In the genomic region with DNA sequence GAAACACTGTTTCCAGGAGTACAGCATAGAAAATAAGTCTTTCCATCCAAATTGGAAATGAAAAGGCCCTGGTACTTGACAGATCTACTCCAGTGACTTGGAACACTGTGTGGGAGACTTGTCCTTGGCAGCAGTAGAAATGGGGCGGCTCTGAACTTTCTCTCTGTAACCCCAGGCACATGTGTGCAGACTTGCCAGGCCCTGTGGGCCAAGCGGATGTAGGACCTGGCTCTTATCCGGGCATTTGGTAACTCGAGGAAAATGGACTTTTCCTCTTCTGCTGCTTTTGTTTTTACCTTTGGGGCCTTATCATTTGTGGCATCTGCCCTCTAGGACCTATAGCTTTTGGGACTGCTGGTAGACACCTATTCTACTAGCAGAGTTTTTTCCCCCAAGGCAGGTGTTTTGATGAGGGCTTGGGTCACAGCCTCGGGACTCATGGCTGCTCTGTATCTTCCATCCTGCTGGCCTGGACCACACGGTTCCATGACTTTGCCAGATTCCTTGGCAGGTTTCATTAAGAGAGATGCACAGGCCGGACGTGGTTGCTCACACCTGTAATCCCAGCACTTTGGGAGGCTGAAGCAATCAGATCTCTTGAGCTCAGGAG, we compare ENCODE assay signal across 19 cellular contexts. TPM values are rescaled to one million over a fixed set of nuclear protein-coding genes. Genes with fewer than 3 reads are reported as not detected.
DNase-seq lines count a peak whose midpoint lies in the region; ATAC-seq, FAIRE-seq and TF ChIP-seq lines count a peak whose summit lies in the region.
"Had no signal": no experiment of that assay in that cellular context is flagged by ENCODE, and none has a peak within 500 bp of the region (broad histone marks: within the 10 kb centered on the region; RNA-seq: fewer than 3 reads in every experiment).

No MANE protein-coding gene starts in this region.

- TF ChIP-seq CTCF in liver (IDR thresholded peaks at IDR 0.05; ENCODE audit: low read depth, low read length, missing input control) (no peak), HepG2 (CRISPR knock-in tag; IDR thresholded peaks at IDR 0.05) (no peak), spleen (IDR thresholded peaks at IDR 0.05 in 8 of 11, conservative IDR thresholded peaks at IDR 0.05 in 3 of 11) (no peak)

- DNase-seq in HepG2 (ENCODE audit: low spot score) (no peak), trophoblast cell (peak; percentile 89 to 95), spleen (peak; percentile 15), COLO668 (lab: John Stamatoyannopoulos, UW; ENCODE audit: unreplicated experiment) (no peak), HUDEP-2 (lab: John Stamatoyannopoulos, UW; ENCODE audit: unreplicated experiment in 76 of 76) (no peak), HAP-1 (ENCODE audit: low spot score in 2 of 2) (no peak), hypothalamus (lab: John Stamatoyannopoulos, UW) (no peak)
- DNase-seq: AML-193; CD4-positive, alpha-beta T cell; DMS 273 treated with DMSO at 0.1 percent for 48 hours; DMS53; DND-41; EL; GOT3; H7 had no signal

- FAIRE-seq in HepG2 (lab: Jason Lieb, UNC): no peak
- FAIRE-seq: A549, GM12878 had no signal

- no peaks in the 10 kb centered on the region; the same call in 1 of the 2 replicates for H4K20me1 ChIP-seq in HepG2 (ENCODE audit: insufficient read depth, low read length)

- no peak overlapping the region for H4K8ac ChIP-seq in trophoblast cell (ENCODE audit: low read depth, low read length)

- intact Hi-C loops in HepG2 (cut with micrococcal nuclease; ENCODE audit: unreplicated experiment) (no loop called here), spleen (cut with DNase I; ENCODE audit: low total_unique reads) (no loop called here)

- CTCF ChIA-PET in HepG2 (lab: Yijun Ruan, JAX; ENCODE audit: low intra/inter-chr PET ratio, low total read pairs): no interaction called here

- H3K4me1 ChIP-seq in liver (ENCODE audit: control insufficient read depth in 4 of 4, insufficient read depth in 4 of 4, low read length in 3 of 4) (peaks cover 14 to 23% (median 18%) of the 10 kb centered on the region in 4 donors), HepG2 (ENCODE audit: insufficient read depth, low read length) (no peaks in the 10 kb centered on the region; the same call in 1 of the 2 replicates), trophoblast cell (ENCODE audit: control insufficient read depth in 1 of 2, insufficient read depth in 2 of 2, low read length in 2 of 2) (peaks cover 19 to 22% of the 10 kb centered on the region in 2 experiments), spleen (no peaks in the 10 kb centered on the region), HAP-1 (peaks cover 12% of the 10 kb centered on the region)

- H3K9me3 ChIP-seq in liver (ENCODE audit: control insufficient read depth in 4 of 4, low read length in 3 of 4): no peaks in the 10 kb centered on the region
- H3K9me3 ChIP-seq in HepG2 (ENCODE audit: low read length): no peaks in the 10 kb centered on the region
- no peaks in the 10 kb centered on the region for H3K9me3 ChIP-seq in trophoblast cell (ENCODE audit: insufficient read depth, low read depth, low read length)
- no peaks in the 10 kb centered on the region for H3K9me3 ChIP-seq in spleen
- no peaks in the 10 kb centered on the region for H3K9me3 ChIP-seq in HAP-1
- H3K9me3 ChIP-seq: A549 had no signal

- H3K4ac ChIP-seq in trophoblast cell (ENCODE audit: low read depth, low read length): no peak overlapping the region

- H3K27me3 ChIP-seq in liver (ENCODE audit: control insufficient read depth in 4 of 4, insufficient read depth in 4 of 4, low read length in 3 of 4) (no peaks in the 10 kb centered on the region), HepG2 (ENCODE audit: control insufficient read depth in 1 of 2, insufficient read depth in 2 of 2, low read length in 2 of 2) (peaks cover 0 to 23% of the 10 kb centered on the region in 2 experiments; a peak in 2 of 5 replicates), trophoblast cell (ENCODE audit: insufficient read depth, low read length) (no peaks in the 10 kb centered on the region), spleen (replicated peaks in 1 of 7) (peaks cover 0 to 20% (median 0%) of the 10 kb centered on the region in 7 donors), HAP-1 (ENCODE audit: low read depth) (no peaks in the 10 kb centered on the region)

- no peak overlapping the region for H2BK120ac ChIP-seq in trophoblast cell (ENCODE audit: insufficient read depth, low read length, poor library complexity)

- POLR2A ChIA-PET in HepG2 (lab: Yijun Ruan, JAX): no interaction called here

- no peak overlapping the region for H2BK12ac ChIP-seq in trophoblast cell (ENCODE audit: low read length)

- TF ChIP-seq POLR2A in HepG2 (IDR thresholded peaks at IDR 0.05; ENCODE audit: insufficient read depth in 1 of 2, low read depth in 2 of 2, low read length in 2 of 2) (no peak), spleen (IDR thresholded peaks at IDR 0.05) (no peak)

- H3K27ac ChIP-seq in liver (ENCODE audit: low read depth in 1 of 2, low read length in 2 of 2) (no peak overlapping the region), HepG2 (ENCODE audit: extremely low read length, insufficient read depth, low read length) (no peak overlapping the region), trophoblast cell (ENCODE audit: low read depth, low read length) (no peak overlapping the region), spleen (no peak overlapping the region)
- H3K27ac ChIP-seq: 22Rv1, A549 had no signal

- TF ChIP-seq RAD21 in liver (IDR thresholded peaks at IDR 0.05) (no peak), HepG2 (CRISPR knock-in tag; IDR thresholded peaks at IDR 0.05) (no peak)

- no peak overlapping the region for H3K14ac ChIP-seq in trophoblast cell (ENCODE audit: low read length)

- no peak overlapping the region for H4K12ac ChIP-seq in trophoblast cell (ENCODE audit: low read depth, low read length)

- no peak overlapping the region for H4K91ac ChIP-seq in trophoblast cell (ENCODE audit: low read depth, low read length)

- no peak overlapping the region for H2AK5ac ChIP-seq in trophoblast cell (ENCODE audit: low read length)

- H2AFZ ChIP-seq in HepG2 (ENCODE audit: low read length) (no peak overlapping the region), trophoblast cell (ENCODE audit: insufficient read depth, low read length, poor library complexity) (no peak overlapping the region)

- H3K4me2 ChIP-seq in HepG2 (ENCODE audit: low read depth, low read length): no peak overlapping the region
- H3K4me2 ChIP-seq in trophoblast cell (ENCODE audit: low read length): no peak overlapping the region
- H3K4me2 ChIP-seq: A549 had no signal

- no peak overlapping the region for H2BK5ac ChIP-seq in trophoblast cell (ENCODE audit: low read depth, low read length, poor library complexity)

- no peak overlapping the region for H3K9ac ChIP-seq in liver (ENCODE audit: low read depth in 1 of 2, low read length in 2 of 2)
- H3K9ac ChIP-seq in HepG2 (ENCODE audit: insufficient read depth, low read depth, low read length): no peak overlapping the region
- H3K9ac ChIP-seq in trophoblast cell (ENCODE audit: low read length): no peak overlapping the region

- in situ Hi-C loops in HepG2 (cut with HindIII; ENCODE audit: extremely low pct_ligation_motif_present, low pct_unique_long_range_greater_than_20kb): no loop called here
- in situ Hi-C loops in HAP-1 (cut with MboI; ENCODE audit: low sequenced_read_pairs): no loop called here

- no peak overlapping the region for H3K23ac ChIP-seq in trophoblast cell (ENCODE audit: low read length)

- TF ChIP-seq EP300 in HepG2 (IDR thresholded peaks at IDR 0.05; ENCODE audit: low read depth in 2 of 2, low read length in 2 of 2): no peak
- TF ChIP-seq EP300 in HepG2 (CRISPR knock-in tag; IDR thresholded peaks at IDR 0.05; ENCODE audit: borderline replicate concordance): no peak

- H3K18ac ChIP-seq in trophoblast cell (ENCODE audit: low read length): no peak overlapping the region

- no peaks in the 10 kb centered on the region for H3K79me2 ChIP-seq in HepG2 (ENCODE audit: insufficient read depth, low read length)
- H3K79me2 ChIP-seq in trophoblast cell (ENCODE audit: control insufficient read depth, insufficient read depth, low read length, poor library complexity): no peaks in the 10 kb centered on the region

- no peak for ATAC-seq in HepG2
- ATAC-seq: A549, GM12878 had no signal

- WGBS in liver: 70% methylated on average over 8 of the region's 8 CpGs
- 54% methylated on average over 8 of the region's 8 CpGs for WGBS in HepG2 (ENCODE audit: low lambda C conversion rate)
- no CpG with 5 or more reads among the region's 8 CpGs for WGBS in trophoblast cell (ENCODE audit: extremely low coverage, insufficient coverage, insufficient read length)
- 73 to 90% (median 77%) methylated on average over 8 of the region's 8 CpGs for WGBS in spleen, 5 donors

- no peaks in the 10 kb centered on the region for H3K79me1 ChIP-seq in trophoblast cell (ENCODE audit: low read length)

- H3K4me3 ChIP-seq in liver (ENCODE audit: low read depth in 1 of 3, low read length in 3 of 3) (no peak overlapping the region), HepG2 (replicated peaks in 1 of 3; ENCODE audit: insufficient read depth in 1 of 3, low read depth in 2 of 3, low read length in 3 of 3) (no peak overlapping the region), trophoblast cell (ENCODE audit: low read depth, low read length) (no peak overlapping the region), spleen (no peak overlapping the region), HAP-1 (no peak overlapping the region)
- H3K4me3 ChIP-seq: A549, GM12878 had no signal

- no peaks in the 10 kb centered on the region for H3K36me3 ChIP-seq in liver (ENCODE audit: control insufficient read depth in 4 of 4, insufficient read depth in 3 of 4, low read depth in 1 of 4, low read length in 3 of 4)
- H3K36me3 ChIP-seq in HepG2 (replicated peaks in 1 of 2; ENCODE audit: control insufficient read depth in 1 of 2, insufficient read depth in 2 of 2, low read length in 2 of 2): no peaks in the 10 kb centered on the region
- H3K36me3 ChIP-seq in trophoblast cell (ENCODE audit: control insufficient read depth in 1 of 2, insufficient read depth in 2 of 2, low read length in 2 of 2): no peaks in the 10 kb centered on the region
- H3K36me3 ChIP-seq in spleen: no peaks in the 10 kb centered on the region
- H3K36me3 ChIP-seq in HAP-1 (replicated peaks): no peaks in the 10 kb centered on the region

- no TSS peak for BruUV-seq in HepG2 (replicated peaks; lab: Mats Ljungman, UMichigan)

RNA-seq across cellular contexts. Expression of gene SMPD3, which starts 43.5 kb away (rescaled TPM):
- 10 to 100 TPM in 1 of 2 donors, under 1 TPM in 1; 0.33 to 10.6 TPM for total RNA-seq in liver
- 1 to 10 TPM in 1 of 2 donors, under 1 TPM in 1; 0.92 to 4.6 TPM for polyA plus RNA-seq in liver
- total RNA-seq in HepG2 (2016; rRNA removed; fragmentation: Illumina TruSeq; extraction: Trizol): 0.07 TPM in 1 of 2 replicates, not detected in the other
- not detected in 2 replicates for total RNA-seq in HepG2 (2016; cell fraction: cytosol; rRNA removed; fragmentation: Illumina TruSeq; extraction: Trizol; ENCODE audit: low read depth)
- total RNA-seq in HepG2 (2016; cell fraction: insoluble cytoplasmic fraction; rRNA removed; fragmentation: Illumina TruSeq; extraction: Trizol): 0.06 TPM in 1 of 2 replicates, not detected in the other
- total RNA-seq in HepG2 (2016; cell fraction: membrane; rRNA removed; fragmentation: Illumina TruSeq; extraction: Trizol): not detected in 2 replicates
- total RNA-seq in HepG2 (2016; cell fraction: nucleus; rRNA removed; fragmentation: Illumina TruSeq; extraction: Trizol): not detected in 2 replicates
- polyA plus RNA-seq in HepG2 (2011; rRNA removed): 0.13 and 0.32 TPM in 2 replicates
- 0.06 and 0.38 TPM in 2 replicates for polyA plus RNA-seq in HepG2 (2011; cell fraction: cytosol; rRNA removed)
- polyA plus RNA-seq in HepG2 (2011; cell fraction: nucleus; rRNA removed): 0.51 and 0.87 TPM in 2 replicates
- 1.2 and 1.3 TPM in 2 replicates for polyA plus RNA-seq in HepG2 (2012)
- not detected in 2 replicates for polyA plus RNA-seq in HepG2 (2016; cell fraction: cytosol; fragmentation: Illumina TruSeq; extraction: Trizol; ENCODE audit: low read depth)
- not detected in 2 replicates for polyA plus RNA-seq in HepG2 (2016; cell fraction: insoluble cytoplasmic fraction; fragmentation: Illumina TruSeq; extraction: Trizol; ENCODE audit: low read depth)
- not detected in 2 replicates for polyA plus RNA-seq in HepG2 (2016; cell fraction: membrane; fragmentation: Illumina TruSeq; extraction: Trizol; ENCODE audit: low read depth)
- 0.40 TPM in 1 of 2 replicates, not detected in the other for polyA plus RNA-seq in HepG2 (2016; cell fraction: nucleus; fragmentation: Illumina TruSeq; extraction: Trizol; ENCODE audit: insufficient read depth, low read depth)
- polyA minus RNA-seq in HepG2 (2011; rRNA and poly(A)+ RNA removed; ENCODE audit: low replicate concordance): 0.24 TPM in 1 of 2 replicates, not detected in the other
- polyA minus RNA-seq in HepG2 (2011; cell fraction: cytosol; rRNA and poly(A)+ RNA removed): 1.2 TPM in 1 of 2 replicates, not detected in the other
- polyA minus RNA-seq in HepG2 (2011; cell fraction: nucleus; rRNA and poly(A)+ RNA removed): 0.52 TPM in 1 of 2 replicates, not detected in the other
- polyA plus RNA-seq in trophoblast cell (2013): 3.6 and 3.9 TPM in 2 replicates
- total RNA-seq in spleen: 1 to 10 TPM in 6 of 7 donors, under 1 TPM in 1; 0.66 to 6.5 (median 2.9) TPM
- 1 to 10 TPM in 2 of 3 donors, under 1 TPM in 1; 0.86 to 1.4 (median 1.3) TPM for polyA plus RNA-seq in spleen

Comparison
In these comparisons a context has a peak if more than half of its experiments do, and no peak if none do; other contexts are left out.
1. DNase-seq: peak in trophoblast cell (2 of 2) and spleen (single experiment); none in HepG2 (single experiment), COLO668 (single experiment), HUDEP-2 (0 of 76), HAP-1 (0 of 2) and hypothalamus (0 of 51).